ENCODE assay signal across 27 cellular contexts in genomic region chr5:157033071-157033583, GRCh38. TPM values are rescaled to one million over a fixed set of nuclear protein-coding genes. Genes with fewer than 3 reads are reported as not detected.
DNase-seq lines count a peak whose midpoint lies in the region; ATAC-seq, FAIRE-seq and TF ChIP-seq lines count a peak whose summit lies in the region.
"Had no signal": no experiment of that assay in that cellular context is flagged by ENCODE, and none has a peak within 500 bp of the region (broad histone marks: within the 10 kb centered on the region; RNA-seq: fewer than 3 reads in every experiment).

No MANE protein-coding gene starts in this region.

- no peak for TF ChIP-seq EP300 in A549 (IDR thresholded peaks at IDR 0.05)

- no peak for TF ChIP-seq POLR2A in A549 (IDR thresholded peaks at IDR 0.05; ENCODE audit: low read length)

- ATAC-seq in A549 (no peak; a peak in 1 of 6 replicates), HG02798 (IDR thresholded peaks at IDR 0.05; ENCODE audit: poor library complexity, unreplicated experiment) (no peak), esophagus mucosa (no peak)

- H3K27me3 Mint-ChIP-seq in activated CD4-positive, alpha-beta T cell treated with anti-CD3 and anti-CD28 coated beads, Interleukin-2, amount 10 ng/mL, durations not matched to agents 24 days and 14 days = no peaks in the 10 kb centered on the region
- H3K27me3 Mint-ChIP-seq in T-helper 2 cell treated with Interferon-gamma antibody and Interleukin-4, amounts not matched to agents 5 μg/mL and 100 μg/mL, for 36 hours (ENCODE audit: low read depth) = no peaks in the 10 kb centered on the region

- peak overlapping the region; percentile 53; the same call in 2 of the 3 replicates for H3K4me2 ChIP-seq in A549
- no peak overlapping the region for H3K4me2 ChIP-seq in hepatocyte

- H3K4me3 Mint-ChIP-seq in activated CD4-positive, alpha-beta T cell treated with anti-CD3 and anti-CD28 coated beads, Interleukin-2, amount 10 ng/mL, durations not matched to agents 24 days and 14 days = no peak overlapping the region
- peak overlapping the region; percentile 48 for H3K4me3 Mint-ChIP-seq in T-helper 2 cell treated with Interferon-gamma antibody and Interleukin-4, amounts not matched to agents 5 μg/mL and 100 μg/mL, for 36 hours

- peak overlapping the region; percentile 88 to 90 for H3K27ac ChIP-seq in A549
- H3K27ac ChIP-seq in hepatocyte = peak overlapping the region; percentile 52
- H3K27ac ChIP-seq in SJCRH30 = no peak overlapping the region
- H3K27ac ChIP-seq: HL-60 had no signal

- H4K20me1 ChIP-seq in hepatocyte (ENCODE audit: insufficient read depth, poor library complexity, severe bottlenecking) = no peaks in the 10 kb centered on the region

- WGBS in A549 (ENCODE audit: missing lambda C conversion rate) = 88% methylated on average over 4 of the region's 4 CpGs
- 52% methylated on average over 2 of the region's 4 CpGs for whole genome bisulfite sequencing in hepatocyte (ENCODE audit: low lambda C conversion rate, missing lambda C conversion rate)

- no peak for FAIRE-seq in A549 (lab: Jason Lieb, UNC)
- FAIRE-seq: GM19239, H1 had no signal

- H3K9me3 ChIP-seq in A549 = no peaks in the 10 kb centered on the region
- no peaks in the 10 kb centered on the region for H3K9me3 ChIP-seq in hepatocyte (ENCODE audit: low read depth)
- H3K9me3 ChIP-seq in SJCRH30 (replicated peaks) = no peaks in the 10 kb centered on the region

- peaks cover 45% of the 10 kb centered on the region for H3K36me3 Mint-ChIP-seq in activated CD4-positive, alpha-beta T cell treated with anti-CD3 and anti-CD28 coated beads, Interleukin-2, amount 10 ng/mL, durations not matched to agents 24 days and 14 days (ENCODE audit: low read depth)
- peaks cover 32% of the 10 kb centered on the region for H3K36me3 Mint-ChIP-seq in T-helper 2 cell treated with Interferon-gamma antibody and Interleukin-4, amounts not matched to agents 5 μg/mL and 100 μg/mL, for 36 hours (ENCODE audit: low read depth)

- H3K9me2 ChIP-seq in hepatocyte (replicated peaks; ENCODE audit: insufficient read depth) = no peaks in the 10 kb centered on the region

- H3K27ac Mint-ChIP-seq in activated CD4-positive, alpha-beta T cell treated with anti-CD3 and anti-CD28 coated beads, Interleukin-2, amount 10 ng/mL, durations not matched to agents 24 days and 14 days = peak overlapping the region; percentile 74
- H3K27ac Mint-ChIP-seq in T-helper 2 cell treated with Interferon-gamma antibody and Interleukin-4, amounts not matched to agents 5 μg/mL and 100 μg/mL, for 36 hours = peak overlapping the region; percentile 22

- H3K4me3 ChIP-seq in A549 (no peak overlapping the region), hepatocyte (no peak overlapping the region), SJCRH30 (no peak overlapping the region)

- H3K4me1 ChIP-seq in A549 (peaks cover 46% of the 10 kb centered on the region), hepatocyte (ENCODE audit: insufficient read depth) (peaks cover 16% of the 10 kb centered on the region), SJCRH30 (no peaks in the 10 kb centered on the region)

- intact Hi-C loops in activated CD4-positive, alpha-beta T cell treated with anti-CD3 and anti-CD28 coated beads, Interleukin-2, amount 10 ng/mL, durations not matched to agents 24 days and 14 days (cut with micrococcal nuclease) = no loop called here

- TF ChIP-seq CTCF in A549 (IDR thresholded peaks at IDR 0.05) (no peak), hepatocyte (IDR thresholded peaks at IDR 0.05; ENCODE audit: poor library complexity) (no peak)

- H3K36me3 ChIP-seq in hepatocyte (replicated peaks; ENCODE audit: insufficient read depth, low read depth) = no peaks in the 10 kb centered on the region
- no peaks in the 10 kb centered on the region for H3K36me3 ChIP-seq in SJCRH30

- CTCF ChIA-PET in A549 (lab: Yijun Ruan, JAX) = no interaction called here

- DNase-seq in activated CD4-positive, alpha-beta T cell treated with anti-CD3 and anti-CD28 coated beads, Interleukin-2, amount 10 ng/mL, durations not matched to agents 24 days and 14 days = no peak
- DNase-seq in activated CD4-positive, alpha-beta T cell treated with anti-CD3 and anti-CD28 coated beads for 48 hours = no peak
- DNase-seq in A549 (ENCODE audit: low read depth in 1 of 2, low spot score in 1 of 2) (no peak), hepatocyte (ENCODE audit: low spot score) (no peak), SJCRH30 (no peak)
- no peak for DNase-seq in T-helper 2 cell treated with Interferon-gamma antibody and Interleukin-4, amounts not matched to agents 5 μg/mL and 100 μg/mL, for 36 hours (ENCODE audit: low spot score)
- DNase-seq: 8988T, COR-L47, DMS 273 treated with DMSO at 0.1 percent for 48 hours, DMS79 treated with DMSO at 0.1 percent for 48 hours, HCEC 1CT, NCI-H1092, NCI-H1417 treated with DMSO at 0.1 percent for 48 hours, NCI-H1694 treated with DMSO at 0.1 percent for 48 hours, NCI-H2081, NCI-H2227 treated with DMSO at 0.1 percent for 48 hours, NCI-H526 treated with DMSO at 0.1 percent for 48 hours, RPMI8226, SHP77 had no signal

- H2AFZ ChIP-seq in hepatocyte = no peak overlapping the region

- H3K79me2 ChIP-seq in hepatocyte = no peaks in the 10 kb centered on the region

- TF ChIP-seq RAD21 in A549 (conservative IDR thresholded peaks at IDR 0.05 in 1 of 2, IDR thresholded peaks at IDR 0.05 in 1 of 2) = no peak

- peaks cover 4% of the 10 kb centered on the region for H3K9me3 Mint-ChIP-seq in activated CD4-positive, alpha-beta T cell treated with anti-CD3 and anti-CD28 coated beads, Interleukin-2, amount 10 ng/mL, durations not matched to agents 24 days and 14 days
- H3K9me3 Mint-ChIP-seq in T-helper 2 cell treated with Interferon-gamma antibody and Interleukin-4, amounts not matched to agents 5 μg/mL and 100 μg/mL, for 36 hours = no peaks in the 10 kb centered on the region

- peaks cover 56% of the 10 kb centered on the region for H3K4me1 Mint-ChIP-seq in activated CD4-positive, alpha-beta T cell treated with anti-CD3 and anti-CD28 coated beads, Interleukin-2, amount 10 ng/mL, durations not matched to agents 24 days and 14 days
- H3K4me1 Mint-ChIP-seq in T-helper 2 cell treated with Interferon-gamma antibody and Interleukin-4, amounts not matched to agents 5 μg/mL and 100 μg/mL, for 36 hours (ENCODE audit: low read depth) = peaks cover 57% of the 10 kb centered on the region

- POLR2A ChIA-PET in A549 (lab: Yijun Ruan, JAX) = no interaction called here

- no peaks in the 10 kb centered on the region for H3K27me3 ChIP-seq in hepatocyte
- 0 out of 2 replicates have a peak, but pooled peaks cover 5% of the 10 kb centered on the region for H3K27me3 ChIP-seq in SJCRH30

TF ChIP-seq in A549, 52 proteins besides CTCF, POLR2A, EP300 and RAD21 (continues in another document):
- TF ChIP-seq HDAC2 (IDR thresholded peaks at IDR 0.05) (no peak), ELK1 (IDR thresholded peaks at IDR 0.05; ENCODE audit: low read depth, low read length) (no peak), JUN (IDR thresholded peaks at IDR 0.05) (no peak), PBX3 (IDR thresholded peaks at IDR 0.05) (no peak), USF2 (IDR thresholded peaks at IDR 0.05) (no peak)

RNA-seq across cellular contexts. Expression of gene HAVCR1, which starts 25.8 kb away (rescaled TPM):
- 1.6 and 2.2 TPM in 2 replicates for total RNA-seq in activated CD4-positive, alpha-beta T cell treated with anti-CD3 and anti-CD28 coated beads, Interleukin-2, amount 10 ng/mL, durations not matched to agents 24 days and 14 days
- 94.7 and 143 TPM in 2 replicates for polyA plus RNA-seq in A549 (2011; rRNA removed)
- polyA plus RNA-seq in A549 (2012; cell fraction: cytosol; rRNA removed) = 58.3 and 77.3 TPM in 2 replicates
- 48.5 and 87.7 TPM in 2 replicates for polyA plus RNA-seq in A549 (2012; cell fraction: nucleus; rRNA removed)
- 99.1 to 103 TPM (median 101 TPM) in 3 replicates for polyA plus RNA-seq in A549 (2017; fragmentation: RNase III; extraction: RNeasy Plus Mini Kit Qiagen cat#74134 plus additional on column Dnase treatment)
- 328 and 421 TPM in 2 replicates for polyA minus RNA-seq in A549 (2011; rRNA and poly(A)+ RNA removed)
- total RNA-seq in hepatocyte = 9.4 and 9.5 TPM in 2 replicates
- polyA plus RNA-seq in hepatocyte = 1.7 and 2.1 TPM in 2 replicates
- total RNA-seq in SJCRH30 (2014; rRNA removed; shearing (Covaris generic)) = 0.18 TPM in 1 of 2 replicates, not detected in the other
- not detected for total RNA-seq in esophagus mucosa
- total RNA-seq: H1, HT-29, NCI-H460 had no signal
- polyA plus RNA-seq: BJ, H1 had no signal
